ENCODE assay signal across 8 cellular contexts in the genomic region with DNA sequence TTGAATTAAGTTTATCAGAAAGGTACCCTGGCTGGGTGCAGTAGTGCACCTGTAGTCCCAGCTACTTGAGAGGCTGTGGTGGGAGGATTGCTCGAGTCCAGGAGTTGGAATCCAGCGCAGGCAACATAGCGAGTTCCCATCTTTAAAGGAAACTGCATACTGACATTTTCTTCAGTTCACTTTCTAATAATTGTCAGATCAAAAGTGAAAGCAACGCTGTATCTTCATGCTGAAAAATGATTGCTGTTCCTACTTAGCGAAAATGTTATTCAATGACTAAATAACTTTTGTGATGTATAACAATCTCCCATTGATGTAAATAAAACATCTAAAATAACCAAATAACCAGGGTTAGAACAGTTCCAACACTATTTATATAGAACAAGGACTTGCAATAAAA. TPM values are rescaled to one million over a fixed set of nuclear protein-coding genes. Genes with fewer than 3 reads are reported as not detected.
A peak's percentile ranks its signal among the peaks of the same experiment; 100 is the strongest.
DNase-seq lines count a peak whose midpoint lies in the region; ATAC-seq and TF ChIP-seq lines count a peak whose summit lies in the region.

No MANE protein-coding gene starts in this region.

- no peaks in the 10 kb centered on the region for H3K27me3 Mint-ChIP-seq in activated T-cell treated with anti-CD3 and anti-CD28 coated beads, Interleukin-2, amount 50 U/mL, for 24 hours
- no peaks in the 10 kb centered on the region for H3K27me3 Mint-ChIP-seq in activated T-helper 1 cell treated with anti-CD3 and anti-CD28 coated beads, Interleukin-12 subunit alpha, Interleukin-12 subunit beta, Interleukin-2, Interleukin-4 antibody, amounts not matched to agents 30 ng/mL and 10 ng/mL and 1 ng/mL, durations not matched to agents 14 hours and 24 hours and 36 hours (ENCODE audit: insufficient read depth)
- H3K27me3 Mint-ChIP-seq in immature natural killer cell (ENCODE audit: low read depth in 3 of 3) = peaks cover 6 to 15% (median 10%) of the 10 kb centered on the region in 3 donors

- H3K36me3 ChIP-seq in thoracic aorta = no peaks in the 10 kb centered on the region

- H3K4me3 Mint-ChIP-seq in activated T-cell treated with anti-CD3 and anti-CD28 coated beads, Interleukin-2, amount 50 U/mL, for 24 hours = peak overlapping the region; percentile 90
- peak overlapping the region; percentile 93 for H3K4me3 Mint-ChIP-seq in activated T-helper 1 cell treated with anti-CD3 and anti-CD28 coated beads, Interleukin-12 subunit alpha, Interleukin-12 subunit beta, Interleukin-2, Interleukin-4 antibody, amounts not matched to agents 30 ng/mL and 10 ng/mL and 1 ng/mL, durations not matched to agents 14 hours and 24 hours and 36 hours
- H3K4me3 Mint-ChIP-seq in immature natural killer cell = peak overlapping the region; percentile 95 to 97 (median 95)

- intact Hi-C loops in activated T-helper 1 cell treated with anti-CD3 and anti-CD28 coated beads, Interleukin-12 subunit alpha, Interleukin-12 subunit beta, Interleukin-2, Interleukin-4 antibody, amounts not matched to agents 30 ng/mL and 10 ng/mL and 1 ng/mL, durations not matched to agents 14 hours and 24 hours and 36 hours (cut with micrococcal nuclease) = loop anchor here (2.0 to 5.0 kb wide), 2 partner anchors 15 to 684 kb away; no protein-coding TSS in a partner anchor

- no peaks in the 10 kb centered on the region for H3K9me3 ChIP-seq in thoracic aorta

- no peak for DNase-seq in activated T-cell treated with anti-CD3 and anti-CD28 coated beads, Interleukin-2, amount 50 U/mL, for 24 hours
- no peak for DNase-seq in activated T-cell treated with anti-CD3 and anti-CD28 coated beads, Interleukin-2, amount 50 U/mL, for 1 hour
- no peak for DNase-seq in activated T-helper 1 cell treated with anti-CD3 and anti-CD28 coated beads, Interleukin-12 subunit alpha, Interleukin-12 subunit beta, Interleukin-2, Interleukin-4 antibody, amounts not matched to agents 30 ng/mL and 10 ng/mL and 1 ng/mL, durations not matched to agents 14 hours and 24 hours and 36 hours (ENCODE audit: low spot score)
- DNase-seq in immature natural killer cell (peak in 1 of 3 donors; percentile 8), thoracic aorta (ENCODE audit: low spot score) (no peak), NCI-H1436 (lab: John Stamatoyannopoulos, UW) (no peak), kidney tubule cell (ENCODE audit: low spot score) (no peak)

- TF ChIP-seq CTCF in thoracic aorta (IDR thresholded peaks at IDR 0.05) = no peak

- H3K27me3 ChIP-seq in thoracic aorta (replicated peaks; ENCODE audit: insufficient read depth) = no peaks in the 10 kb centered on the region

- H3K4me3 ChIP-seq in thoracic aorta = peak overlapping the region; percentile 96

- H3K27ac ChIP-seq in thoracic aorta = peak overlapping the region in 1 of 2 donors; percentile 99

- H3K36me3 Mint-ChIP-seq in activated T-cell treated with anti-CD3 and anti-CD28 coated beads, Interleukin-2, amount 50 U/mL, for 24 hours (ENCODE audit: low read depth) = peaks cover 54% of the 10 kb centered on the region
- peaks cover 13% of the 10 kb centered on the region for H3K36me3 Mint-ChIP-seq in activated T-helper 1 cell treated with anti-CD3 and anti-CD28 coated beads, Interleukin-12 subunit alpha, Interleukin-12 subunit beta, Interleukin-2, Interleukin-4 antibody, amounts not matched to agents 30 ng/mL and 10 ng/mL and 1 ng/mL, durations not matched to agents 14 hours and 24 hours and 36 hours (ENCODE audit: low read depth)
- no peaks in the 10 kb centered on the region for H3K36me3 Mint-ChIP-seq in immature natural killer cell

- H3K27ac Mint-ChIP-seq in activated T-cell treated with anti-CD3 and anti-CD28 coated beads, Interleukin-2, amount 50 U/mL, for 24 hours = peak overlapping the region; percentile 98
- H3K27ac Mint-ChIP-seq in activated T-helper 1 cell treated with anti-CD3 and anti-CD28 coated beads, Interleukin-12 subunit alpha, Interleukin-12 subunit beta, Interleukin-2, Interleukin-4 antibody, amounts not matched to agents 30 ng/mL and 10 ng/mL and 1 ng/mL, durations not matched to agents 14 hours and 24 hours and 36 hours = peak overlapping the region; percentile 69
- peak overlapping the region; percentile 77 to 98 (median 92) for H3K27ac Mint-ChIP-seq in immature natural killer cell

- no peaks in the 10 kb centered on the region for H3K9me3 Mint-ChIP-seq in activated T-cell treated with anti-CD3 and anti-CD28 coated beads, Interleukin-2, amount 50 U/mL, for 24 hours
- H3K9me3 Mint-ChIP-seq in activated T-helper 1 cell treated with anti-CD3 and anti-CD28 coated beads, Interleukin-12 subunit alpha, Interleukin-12 subunit beta, Interleukin-2, Interleukin-4 antibody, amounts not matched to agents 30 ng/mL and 10 ng/mL and 1 ng/mL, durations not matched to agents 14 hours and 24 hours and 36 hours = no peaks in the 10 kb centered on the region
- no peaks in the 10 kb centered on the region for H3K9me3 Mint-ChIP-seq in immature natural killer cell

- H3K4me1 ChIP-seq in thoracic aorta (ENCODE audit: control insufficient read depth in 1 of 2, low read depth in 2 of 2) = peaks cover 28 to 37% of the 10 kb centered on the region in 2 donors

- ATAC-seq in thoracic aorta (ENCODE audit: insufficient number of reproducible peaks, low FRiP score, low read depth) = no peak
- ATAC-seq in GM21390 (IDR thresholded peaks at IDR 0.05; ENCODE audit: unreplicated experiment) = no peak

- H3K4me1 Mint-ChIP-seq in activated T-cell treated with anti-CD3 and anti-CD28 coated beads, Interleukin-2, amount 50 U/mL, for 24 hours (ENCODE audit: low read depth) = peaks cover 44% of the 10 kb centered on the region
- H3K4me1 Mint-ChIP-seq in activated T-helper 1 cell treated with anti-CD3 and anti-CD28 coated beads, Interleukin-12 subunit alpha, Interleukin-12 subunit beta, Interleukin-2, Interleukin-4 antibody, amounts not matched to agents 30 ng/mL and 10 ng/mL and 1 ng/mL, durations not matched to agents 14 hours and 24 hours and 36 hours (ENCODE audit: low read depth) = peaks cover 36% of the 10 kb centered on the region
- peaks cover 40 to 57% of the 10 kb centered on the region in 2 donors for H3K4me1 Mint-ChIP-seq in immature natural killer cell

RNA-seq across cellular contexts. Expression of a gene that starts 1.7 kb away (rescaled TPM):
- total RNA-seq in activated T-helper 1 cell treated with anti-CD3 and anti-CD28 coated beads, Interleukin-12 subunit alpha, Interleukin-12 subunit beta, Interleukin-2, Interleukin-4 antibody, amounts not matched to agents 30 ng/mL and 10 ng/mL and 1 ng/mL, durations not matched to agents 14 hours and 24 hours and 36 hours = 33.1 and 34.0 TPM in 2 replicates
- polyA plus RNA-seq in immature natural killer cell = 10 to 100 TPM in 1 of 3 donors, 1 to 10 TPM in 2; 3.8 to 13.5 (median 6.3) TPM
- 10 to 100 TPM; 24.4 to 30.5 TPM for total RNA-seq in thoracic aorta

RNA-seq across cellular contexts. Expression of a gene that starts 30.1 kb away (rescaled TPM):
- 81.3 and 90.5 TPM in 2 replicates for total RNA-seq in activated T-helper 1 cell treated with anti-CD3 and anti-CD28 coated beads, Interleukin-12 subunit alpha, Interleukin-12 subunit beta, Interleukin-2, Interleukin-4 antibody, amounts not matched to agents 30 ng/mL and 10 ng/mL and 1 ng/mL, durations not matched to agents 14 hours and 24 hours and 36 hours
- polyA plus RNA-seq in immature natural killer cell = 1 to 10 TPM; 1.5 to 6.8 (median 2.9) TPM
- 10 to 100 TPM; 18.3 to 26.7 TPM for total RNA-seq in thoracic aorta

RNA-seq across cellular contexts. Expression of a gene that starts 33.4 kb away (rescaled TPM):
- 88.8 and 92.3 TPM in 2 replicates for total RNA-seq in activated T-helper 1 cell treated with anti-CD3 and anti-CD28 coated beads, Interleukin-12 subunit alpha, Interleukin-12 subunit beta, Interleukin-2, Interleukin-4 antibody, amounts not matched to agents 30 ng/mL and 10 ng/mL and 1 ng/mL, durations not matched to agents 14 hours and 24 hours and 36 hours
- 100 to 1,000 TPM; 160 to 283 (median 172) TPM for polyA plus RNA-seq in immature natural killer cell
- 10 to 100 TPM; 40.6 to 86.0 TPM for total RNA-seq in thoracic aorta
